In genomic region chr3:138947303-138948121, GRCh38 we compare ENCODE assay signal across 1 cellular context.
TF ChIP-seq lines count a peak whose summit lies in the region.

No MANE protein-coding gene starts in this region.

TF ChIP-seq in SK-N-SH treated with all-trans-retinoic acid at 6 μM for 48 hours, 23 proteins besides CTCF, POLR2A, EP300 and RAD21 (continued from another document):
- TF ChIP-seq POU6F1 (CRISPR knock-in tag; IDR thresholded peaks at IDR 0.05; ENCODE audit: borderline replicate concordance, low read depth) (no peak), TSHZ2 (CRISPR knock-in tag; IDR thresholded peaks at IDR 0.05) (no peak), SNAI2 (CRISPR knock-in tag; IDR thresholded peaks at IDR 0.05) (no peak), ZFP30 (CRISPR knock-in tag; IDR thresholded peaks at IDR 0.05) (no peak), BACH2 (CRISPR knock-in tag; IDR thresholded peaks at IDR 0.05; ENCODE audit: borderline replicate concordance) (no peak), CREB5 (CRISPR knock-in tag; IDR thresholded peaks at IDR 0.05; ENCODE audit: low read depth) (no peak), ARNTL (CRISPR knock-in tag; IDR thresholded peaks at IDR 0.05; ENCODE audit: borderline replicate concordance, low read depth) (no peak), ZFP3 (CRISPR knock-in tag; IDR thresholded peaks at IDR 0.05) (no peak), RARB (CRISPR knock-in tag; IDR thresholded peaks at IDR 0.05) (no peak), ISL1 (CRISPR knock-in tag; IDR thresholded peaks at IDR 0.05) (no peak), ZNF8 (CRISPR knock-in tag; IDR thresholded peaks at IDR 0.05) (no peak), OSR1 (CRISPR knock-in tag; IDR thresholded peaks at IDR 0.05) (no peak), ESRRG (CRISPR knock-in tag; IDR thresholded peaks at IDR 0.05) (no peak)
